Comparison of ENCODE assay signal across 16 cellular contexts in the genomic region with DNA sequence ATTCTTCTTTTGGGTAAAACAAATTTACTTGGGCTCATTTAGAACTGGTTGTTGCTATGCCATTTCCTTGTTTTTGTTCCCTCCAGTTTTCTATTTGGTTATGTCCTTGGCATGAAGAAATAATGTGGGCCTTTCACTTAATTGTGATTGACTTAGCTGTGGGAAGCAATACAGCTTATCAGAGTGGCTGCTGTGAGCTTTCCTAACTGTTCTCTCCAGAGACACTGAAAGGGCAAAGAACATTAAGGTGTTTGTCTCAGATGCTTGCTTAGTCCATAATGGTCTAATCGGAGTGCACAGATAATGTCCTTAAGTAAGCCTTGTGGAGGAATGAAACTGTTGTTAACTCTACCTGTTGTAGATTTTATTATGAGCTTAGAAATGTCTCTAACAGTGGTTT. TPM values are rescaled to one million over a fixed set of nuclear protein-coding genes. Genes with fewer than 3 reads are reported as not detected.
DNase-seq lines count a peak whose midpoint lies in the region; ATAC-seq and TF ChIP-seq lines count a peak whose summit lies in the region.
"Had no signal": no experiment of that assay in that cellular context is flagged by ENCODE, and none has a peak within 500 bp of the region (broad histone marks: within the 10 kb centered on the region; RNA-seq: fewer than 3 reads in every experiment).

No MANE protein-coding gene starts in this region.

- TF ChIP-seq CTCF in left ventricle myocardium inferior (IDR thresholded peaks at IDR 0.05; ENCODE audit: borderline replicate concordance) (no peak), testis (IDR thresholded peaks at IDR 0.05) (no peak)

- TF ChIP-seq POLR2A in testis (IDR thresholded peaks at IDR 0.05) = no peak

- H3K4me1 ChIP-seq in left ventricle myocardium inferior = peaks cover 36% of the 10 kb centered on the region
- H3K4me1 ChIP-seq in testis = peaks cover 6% of the 10 kb centered on the region
- H3K4me1 ChIP-seq: colonic mucosa had no signal

- 43 to 44% methylated on average over 1 of the region's 1 CpG for WGBS in testis, 2 donors

- H3K27me3 ChIP-seq in left ventricle myocardium inferior (ENCODE audit: low read depth) = no peaks in the 10 kb centered on the region
- no peaks in the 10 kb centered on the region for H3K27me3 ChIP-seq in testis
- H3K27me3 ChIP-seq: colonic mucosa, heart right ventricle, stomach had no signal

- H3K4me3 ChIP-seq in left ventricle myocardium inferior = no peak overlapping the region
- no peak overlapping the region for H3K4me3 ChIP-seq in testis
- H3K4me3 ChIP-seq: colonic mucosa, heart right ventricle, PC-9, stomach had no signal

- H3K27ac ChIP-seq in left ventricle myocardium inferior (replicated peaks) = peak overlapping the region; percentile 1
- H3K27ac ChIP-seq in testis = no peak overlapping the region
- H3K27ac ChIP-seq: heart right ventricle, PC-9 had no signal

- intact Hi-C loops in left ventricle myocardium inferior (cut with micrococcal nuclease) = no loop called here
- intact Hi-C loops in sciatic nerve (cut with DNase I) = no loop called here
- intact Hi-C loops in testis (cut with DNase I; ENCODE audit: low total_unique reads) = no loop called here

- DNase-seq in NCI-H1417 (lab: John Stamatoyannopoulos, UW) (peak; percentile 17 to 84 (median 37)), NCI-H1417 treated with DMSO at 0.1 percent for 48 hours (lab: John Stamatoyannopoulos, UW) (no peak), NCI-H774 (lab: John Stamatoyannopoulos, UW) (peak; percentile 63), left ventricle myocardium inferior (no peak), sciatic nerve (ENCODE audit: low spot score) (no peak), testis (no peak)
- DNase-seq in stimulated activated CD4-positive, alpha-beta T cell treated with anti-CD3 and anti-CD28 coated beads, Interleukin-4, amount 100 ng/mL, for 1 hour = no peak
- DNase-seq: CD4-positive, alpha-beta memory T cell; colonic mucosa; erythroblast; heart right ventricle; NCI-H226; PC-9; stomach had no signal

- H3K9me3 ChIP-seq in left ventricle myocardium inferior (replicated peaks) = no peaks in the 10 kb centered on the region
- no peaks in the 10 kb centered on the region for H3K9me3 ChIP-seq in testis
- H3K9me3 ChIP-seq: colonic mucosa, stomach had no signal

- ATAC-seq in sciatic nerve (peak; percentile 48), GM18873 (IDR thresholded peaks at IDR 0.05; ENCODE audit: low FRiP score, unreplicated experiment) (no peak)
- ATAC-seq: natural killer cell treated with Interleukin-12 subunit alpha and Interleukin-12 subunit beta and Interleukin-15 and Interleukin-18, amount 100 ng/mL, for 72 hours had no signal

- peaks cover 5% of the 10 kb centered on the region for H3K36me3 ChIP-seq in left ventricle myocardium inferior
- H3K36me3 ChIP-seq in testis (ENCODE audit: low read depth, missing control alignments) = no peaks in the 10 kb centered on the region
- H3K36me3 ChIP-seq: colonic mucosa had no signal

RNA-seq across cellular contexts. Expression of a gene that starts 56.6 kb away (rescaled TPM):
- total RNA-seq in left ventricle myocardium inferior (5.8 TPM), sciatic nerve (35.9 TPM), testis (1 to 10 TPM; 6.3 to 9.8 TPM)
- polyA plus RNA-seq in testis (ENCODE audit: insufficient read depth, low read depth, low replicate concordance) = 5.5 TPM
- total RNA-seq: natural killer cell treated with Interleukin-12 subunit alpha and Interleukin-12 subunit beta and Interleukin-15 and Interleukin-18, amount 100 ng/mL, for 72 hours had no signal

Comparison
In these comparisons a context has a peak if more than half of its experiments do, and no peak if none do; other contexts are left out.
1. DNase-seq: peak in NCI-H1417 (3 of 3) and NCI-H774 (single experiment); none in NCI-H1417 treated with DMSO at 0.1 percent for 48 hours (single experiment), left ventricle myocardium inferior (single experiment), sciatic nerve (single experiment), stimulated activated CD4-positive, alpha-beta T cell treated with anti-CD3 and anti-CD28 coated beads, Interleukin-4, amount 100 ng/mL, for 1 hour (single experiment) and testis (single experiment).